8 cellular contexts compared by ENCODE assay signal in the genomic region with DNA sequence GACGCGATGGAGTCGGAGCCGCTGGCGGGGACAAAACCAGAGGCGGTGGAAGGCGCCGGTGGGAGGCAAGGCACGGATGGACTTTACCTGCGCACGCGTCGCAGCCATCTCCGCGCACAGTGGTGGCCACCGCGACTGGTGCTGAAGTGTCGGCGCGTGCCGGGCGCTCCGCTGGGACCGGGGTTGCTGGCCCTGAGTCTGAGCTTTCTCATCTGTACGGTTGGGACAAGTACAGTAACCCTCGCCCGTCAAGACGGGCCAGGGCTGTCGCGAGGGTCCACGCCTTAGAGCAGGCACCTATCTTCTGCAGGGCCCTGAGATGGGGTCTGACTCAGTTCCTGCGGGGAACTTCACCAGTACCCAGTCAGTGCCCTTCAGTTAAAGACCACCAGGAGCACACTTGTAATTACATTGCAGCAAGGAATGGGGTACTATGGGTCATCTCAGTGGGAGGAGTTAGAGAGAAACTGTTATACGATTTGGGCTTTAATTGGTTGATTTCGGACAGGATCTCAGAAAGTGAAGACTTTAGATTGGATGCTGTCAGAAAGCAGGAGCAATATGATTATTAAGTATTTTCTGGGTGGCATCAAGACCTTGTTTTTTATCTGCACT.
DNase-seq lines count a peak whose midpoint lies in the region; ATAC-seq and TF ChIP-seq lines count a peak whose summit lies in the region.
"Not testable (repeated sequence)": the region's sequence is repeated elsewhere in the genome, so short reads cannot be mapped to it uniquely, and the experiment has no call there.

No MANE protein-coding gene starts in this region.

- not testable (repeated sequence) for H3K36me3 Mint-ChIP-seq in activated B cell treated with CpG ODN at 0.5 μM for 24 hours (ENCODE audit: low read depth); activated T-cell treated with anti-CD3 and anti-CD28 coated beads, Interleukin-2, amount 50 U/mL, for 24 hours (ENCODE audit: low read depth)

- CTCF ChIA-PET in activated B cell treated with CpG ODN at 0.5 μM for 24 hours (lab: Charles Lee) = not testable (repeated sequence)

- not testable (repeated sequence) for H3K4me1 Mint-ChIP-seq in activated B cell treated with CpG ODN at 0.5 μM for 24 hours; activated T-cell treated with anti-CD3 and anti-CD28 coated beads, Interleukin-2, amount 50 U/mL, for 24 hours (ENCODE audit: low read depth)

- H3K27me3 Mint-ChIP-seq in activated B cell treated with CpG ODN at 0.5 μM for 24 hours; activated T-cell treated with anti-CD3 and anti-CD28 coated beads, Interleukin-2, amount 50 U/mL, for 24 hours: not testable (repeated sequence)

- not testable (repeated sequence) for TF ChIP-seq POLR2A in adrenal gland (IDR thresholded peaks at IDR 0.05)

- H3K4me2 ChIP-seq in smooth muscle cell = not testable (repeated sequence)

- WGBS in adrenal gland, 4 donors = 4 to 17% (median 13%) methylated on average over 1 to 14 of the region's 34 CpGs; no CpG with 5 or more reads in 1 of the 4 donors
- WGBS in liver = 16% methylated on average over 15 of the region's 34 CpGs
- 51% methylated on average over 7 of the region's 34 CpGs for WGBS in smooth muscle cell (ENCODE audit: low lambda C conversion rate)

- H3K9me3 Mint-ChIP-seq in activated B cell treated with CpG ODN at 0.5 μM for 24 hours; activated T-cell treated with anti-CD3 and anti-CD28 coated beads, Interleukin-2, amount 50 U/mL, for 24 hours: not testable (repeated sequence)

- not testable (repeated sequence) for TF ChIP-seq CTCF in activated B cell treated with CpG ODN at 0.5 μM for 24 hours (IDR thresholded peaks at IDR 0.05); adrenal gland (IDR thresholded peaks at IDR 0.05); coronary artery (IDR thresholded peaks at IDR 0.05); liver (IDR thresholded peaks at IDR 0.05; ENCODE audit: low read depth, low read length, missing input control); smooth muscle cell (IDR thresholded peaks at IDR 0.05; ENCODE audit: borderline replicate concordance, insufficient read depth, poor library complexity, severe bottlenecking); tibial artery (IDR thresholded peaks at IDR 0.05)

- not testable (repeated sequence) for H3K4me1 ChIP-seq in adrenal gland (replicated peaks in 1 of 2); liver (ENCODE audit: control insufficient read depth in 4 of 4, insufficient read depth in 4 of 4, low read length in 3 of 4); smooth muscle cell (ENCODE audit: low read depth); tibial artery

- H4K20me1 ChIP-seq in smooth muscle cell (ENCODE audit: low read depth) = not testable (repeated sequence)

- not testable (repeated sequence) for H3K9ac ChIP-seq in liver (ENCODE audit: low read depth in 1 of 2, low read length in 2 of 2); smooth muscle cell (ENCODE audit: low read depth)

- DNase-seq in activated B cell treated with CpG ODN at 0.5 μM for 24 hours = peak; percentile 34
- DNase-seq in activated T-cell treated with anti-CD3 and anti-CD28 coated beads, Interleukin-2, amount 50 U/mL, for 24 hours = peak; percentile 73
- peak in 6 of 7 donors; percentile 8 to 58 (median 18) for DNase-seq in adrenal gland
- not testable (repeated sequence) for DNase-seq in coronary artery (ENCODE audit: low spot score); smooth muscle cell (lab: John Stamatoyannopoulos, UW; ENCODE audit: unreplicated experiment)
- peak in 1 of 2 donors; percentile 15 for DNase-seq in tibial artery

- H3K4me3 Mint-ChIP-seq in activated B cell treated with CpG ODN at 0.5 μM for 24 hours; activated T-cell treated with anti-CD3 and anti-CD28 coated beads, Interleukin-2, amount 50 U/mL, for 24 hours: not testable (repeated sequence)

- not testable (repeated sequence) for H3K27ac Mint-ChIP-seq in activated B cell treated with CpG ODN at 0.5 μM for 24 hours; activated T-cell treated with anti-CD3 and anti-CD28 coated beads, Interleukin-2, amount 50 U/mL, for 24 hours

- not testable (repeated sequence) for TF ChIP-seq RAD21 in liver (IDR thresholded peaks at IDR 0.05)

- H3K36me3 ChIP-seq in adrenal gland (replicated peaks in 1 of 2); liver (ENCODE audit: control insufficient read depth in 4 of 4, insufficient read depth in 3 of 4, low read depth in 1 of 4, low read length in 3 of 4); smooth muscle cell (ENCODE audit: low read depth); tibial artery: not testable (repeated sequence)

- ATAC-seq in GM19351 (IDR thresholded peaks at IDR 0.05; ENCODE audit: unreplicated experiment) (peak; percentile 63), activated B cell treated with CpG ODN at 0.5 μM for 24 hours (ENCODE audit: low read depth) (peak; percentile 52)

- POLR2A ChIA-PET in activated B cell treated with CpG ODN at 0.5 μM for 24 hours (lab: Charles Lee) = not testable (repeated sequence)

- H3K27ac ChIP-seq in adrenal gland; smooth muscle cell (ENCODE audit: low read depth); tibial artery: not testable (repeated sequence)
- H3K27ac ChIP-seq in coronary artery (peak overlapping the region in 1 of 2 donors; percentile 37), liver (ENCODE audit: low read depth in 1 of 2, low read length in 2 of 2) (peak overlapping the region in 1 of 2 donors; percentile 31)

- H2AFZ ChIP-seq in smooth muscle cell (ENCODE audit: low read depth) = not testable (repeated sequence)

- H3K4me3 ChIP-seq in adrenal gland; liver (ENCODE audit: low read depth in 1 of 3, low read length in 3 of 3): not testable (repeated sequence)
- H3K4me3 ChIP-seq in coronary artery (peak overlapping the region; percentile 51), smooth muscle cell (peak overlapping the region; percentile 41), tibial artery (peak overlapping the region; percentile 31 to 45)

- intact Hi-C loops in activated B cell treated with CpG ODN at 0.5 μM for 24 hours (cut with micrococcal nuclease); adrenal gland (cut with DNase I); tibial artery (cut with DNase I; ENCODE audit: low total_unique reads): not testable (repeated sequence)

- not testable (repeated sequence) for H3F3A ChIP-seq in smooth muscle cell (ENCODE audit: low read depth)

- H3K79me2 ChIP-seq in smooth muscle cell (ENCODE audit: low read depth) = not testable (repeated sequence)

- H3K9me3 ChIP-seq in adrenal gland (replicated peaks in 1 of 3); liver (ENCODE audit: control insufficient read depth in 4 of 4, low read length in 3 of 4); smooth muscle cell (replicated peaks; ENCODE audit: low read depth); tibial artery: not testable (repeated sequence)

- H3K27me3 ChIP-seq in adrenal gland; liver (ENCODE audit: control insufficient read depth in 4 of 4, insufficient read depth in 4 of 4, low read length in 3 of 4); smooth muscle cell (ENCODE audit: low read depth); tibial artery: not testable (repeated sequence)

TF ChIP-seq in liver, 16 proteins besides CTCF, POLR2A, EP300 and RAD21:
- TF ChIP-seq, protein P1, sequence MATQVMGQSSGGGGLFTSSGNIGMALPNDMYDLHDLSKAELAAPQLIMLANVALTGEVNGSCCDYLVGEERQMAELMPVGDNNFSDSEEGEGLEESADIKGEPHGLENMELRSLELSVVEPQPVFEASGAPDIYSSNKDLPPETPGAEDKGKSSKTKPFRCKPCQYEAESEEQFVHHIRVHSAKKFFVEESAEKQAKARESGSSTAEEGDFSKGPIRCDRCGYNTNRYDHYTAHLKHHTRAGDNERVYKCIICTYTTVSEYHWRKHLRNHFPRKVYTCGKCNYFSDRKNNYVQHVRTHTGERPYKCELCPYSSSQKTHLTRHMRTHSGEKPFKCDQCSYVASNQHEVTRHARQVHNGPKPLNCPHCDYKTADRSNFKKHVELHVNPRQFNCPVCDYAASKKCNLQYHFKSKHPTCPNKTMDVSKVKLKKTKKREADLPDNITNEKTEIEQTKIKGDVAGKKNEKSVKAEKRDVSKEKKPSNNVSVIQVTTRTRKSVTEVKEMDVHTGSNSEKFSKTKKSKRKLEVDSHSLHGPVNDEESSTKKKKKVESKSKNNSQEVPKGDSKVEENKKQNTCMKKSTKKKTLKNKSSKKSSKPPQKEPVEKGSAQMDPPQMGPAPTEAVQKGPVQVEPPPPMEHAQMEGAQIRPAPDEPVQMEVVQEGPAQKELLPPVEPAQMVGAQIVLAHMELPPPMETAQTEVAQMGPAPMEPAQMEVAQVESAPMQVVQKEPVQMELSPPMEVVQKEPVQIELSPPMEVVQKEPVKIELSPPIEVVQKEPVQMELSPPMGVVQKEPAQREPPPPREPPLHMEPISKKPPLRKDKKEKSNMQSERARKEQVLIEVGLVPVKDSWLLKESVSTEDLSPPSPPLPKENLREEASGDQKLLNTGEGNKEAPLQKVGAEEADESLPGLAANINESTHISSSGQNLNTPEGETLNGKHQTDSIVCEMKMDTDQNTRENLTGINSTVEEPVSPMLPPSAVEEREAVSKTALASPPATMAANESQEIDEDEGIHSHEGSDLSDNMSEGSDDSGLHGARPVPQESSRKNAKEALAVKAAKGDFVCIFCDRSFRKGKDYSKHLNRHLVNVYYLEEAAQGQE (IDR thresholded peaks at IDR 0.05) = peak; percentile 76
